Comparison of ENCODE assay signal across 1 cellular context in the genomic region with DNA sequence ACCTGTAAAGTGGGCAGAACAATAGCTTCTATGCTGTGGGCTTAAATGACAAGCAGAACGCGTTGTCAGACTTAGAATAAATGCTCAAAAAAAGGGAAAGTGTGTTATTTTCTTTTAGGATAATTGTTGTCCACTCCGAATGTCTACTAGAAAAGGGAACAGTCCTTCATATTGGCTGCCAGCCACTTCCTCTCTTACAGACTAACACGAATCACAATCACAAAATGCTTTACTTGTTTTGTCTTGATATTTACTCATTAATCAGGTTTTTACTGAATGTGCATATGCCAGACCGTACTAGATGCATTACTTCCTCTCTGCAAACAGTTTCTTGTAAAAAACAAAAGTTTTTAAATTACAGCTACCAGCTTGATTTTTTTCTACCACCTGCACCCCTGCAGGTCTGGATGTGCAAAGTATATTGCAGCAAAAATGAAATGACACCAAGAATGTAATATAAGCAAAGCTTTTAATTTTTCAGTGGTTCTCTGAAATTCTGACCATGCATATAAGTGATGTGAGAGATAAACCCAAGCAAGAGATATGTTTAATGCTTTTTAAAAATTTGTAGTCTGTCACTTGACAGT.
TF ChIP-seq lines count a peak whose summit lies in the region.

No MANE protein-coding gene starts in this region.

TF ChIP-seq in HepG2, 621 proteins besides CTCF, POLR2A, EP300 and RAD21 (continued from another document):
- TF ChIP-seq, protein P1, sequence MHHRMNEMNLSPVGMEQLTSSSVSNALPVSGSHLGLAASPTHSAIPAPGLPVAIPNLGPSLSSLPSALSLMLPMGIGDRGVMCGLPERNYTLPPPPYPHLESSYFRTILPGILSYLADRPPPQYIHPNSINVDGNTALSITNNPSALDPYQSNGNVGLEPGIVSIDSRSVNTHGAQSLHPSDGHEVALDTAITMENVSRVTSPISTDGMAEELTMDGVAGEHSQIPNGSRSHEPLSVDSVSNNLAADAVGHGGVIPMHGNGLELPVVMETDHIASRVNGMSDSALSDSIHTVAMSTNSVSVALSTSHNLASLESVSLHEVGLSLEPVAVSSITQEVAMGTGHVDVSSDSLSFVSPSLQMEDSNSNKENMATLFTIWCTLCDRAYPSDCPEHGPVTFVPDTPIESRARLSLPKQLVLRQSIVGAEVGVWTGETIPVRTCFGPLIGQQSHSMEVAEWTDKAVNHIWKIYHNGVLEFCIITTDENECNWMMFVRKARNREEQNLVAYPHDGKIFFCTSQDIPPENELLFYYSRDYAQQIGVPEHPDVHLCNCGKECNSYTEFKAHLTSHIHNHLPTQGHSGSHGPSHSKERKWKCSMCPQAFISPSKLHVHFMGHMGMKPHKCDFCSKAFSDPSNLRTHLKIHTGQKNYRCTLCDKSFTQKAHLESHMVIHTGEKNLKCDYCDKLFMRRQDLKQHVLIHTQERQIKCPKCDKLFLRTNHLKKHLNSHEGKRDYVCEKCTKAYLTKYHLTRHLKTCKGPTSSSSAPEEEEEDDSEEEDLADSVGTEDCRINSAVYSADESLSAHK (CRISPR knock-in tag; IDR thresholded peaks at IDR 0.05; ENCODE audit: borderline replicate concordance): no peak
- TF ChIP-seq ARNTL (CRISPR knock-in tag; IDR thresholded peaks at IDR 0.05) (no peak), SNAPC2 (CRISPR knock-in tag; IDR thresholded peaks at IDR 0.05) (peak; percentile 84; the same call in 1 of the 2 replicates), MAZ (IDR thresholded peaks at IDR 0.05; ENCODE audit: borderline replicate concordance, low read depth, low read length) (no peak), MAZ (CRISPR knock-in tag; IDR thresholded peaks at IDR 0.05; ENCODE audit: low read depth) (no peak), RNF2 (conservative IDR thresholded peaks at IDR 0.05; ENCODE audit: low read depth) (no peak), PHF8 (CRISPR knock-in tag; IDR thresholded peaks at IDR 0.05) (no peak), ZNF264 (CRISPR knock-in tag; IDR thresholded peaks at IDR 0.05) (0 out of 2 replicates have a peak, but pooled peaks have one; percentile 21), ZFP82 (CRISPR knock-in tag; IDR thresholded peaks at IDR 0.05; ENCODE audit: borderline replicate concordance) (0 out of 2 replicates have a peak, but pooled peaks have one; percentile 58), ARNT2 (CRISPR knock-in tag; IDR thresholded peaks at IDR 0.05; ENCODE audit: low read depth) (no peak), BRD4 (CRISPR knock-in tag; IDR thresholded peaks at IDR 0.05) (no peak), NFATC3 (CRISPR knock-in tag; IDR thresholded peaks at IDR 0.05) (no peak), NONO (IDR thresholded peaks at IDR 0.05) (no peak), NONO (CRISPR knock-in tag; conservative IDR thresholded peaks at IDR 0.05) (no peak), POGZ (CRISPR knock-in tag; IDR thresholded peaks at IDR 0.05) (no peak), SIN3B (IDR thresholded peaks at IDR 0.05; ENCODE audit: low read length) (no peak), ZFAT (CRISPR knock-in tag; conservative IDR thresholded peaks at IDR 0.05) (no peak), TARDBP (CRISPR knock-in tag; IDR thresholded peaks at IDR 0.05) (peak; percentile 52; the same call in 1 of the 2 replicates)
- TF ChIP-seq, protein P2, sequence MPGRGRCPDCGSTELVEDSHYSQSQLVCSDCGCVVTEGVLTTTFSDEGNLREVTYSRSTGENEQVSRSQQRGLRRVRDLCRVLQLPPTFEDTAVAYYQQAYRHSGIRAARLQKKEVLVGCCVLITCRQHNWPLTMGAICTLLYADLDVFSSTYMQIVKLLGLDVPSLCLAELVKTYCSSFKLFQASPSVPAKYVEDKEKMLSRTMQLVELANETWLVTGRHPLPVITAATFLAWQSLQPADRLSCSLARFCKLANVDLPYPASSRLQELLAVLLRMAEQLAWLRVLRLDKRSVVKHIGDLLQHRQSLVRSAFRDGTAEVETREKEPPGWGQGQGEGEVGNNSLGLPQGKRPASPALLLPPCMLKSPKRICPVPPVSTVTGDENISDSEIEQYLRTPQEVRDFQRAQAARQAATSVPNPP (CRISPR knock-in tag; IDR thresholded peaks at IDR 0.05): 0 out of 2 replicates have a peak, but pooled peaks have one; percentile 47
TF ChIP-seq in HepG2: peak in this region for 21.
